In genomic region chr7:4776160-4776623, GRCh38 we compare ENCODE assay signal across 8 cellular contexts. TPM values are rescaled to one million over a fixed set of nuclear protein-coding genes. Genes with fewer than 3 reads are reported as not detected.
DNase-seq lines count a peak whose midpoint lies in the region; ATAC-seq and TF ChIP-seq lines count a peak whose summit lies in the region.

No MANE protein-coding gene starts in this region.

- WGBS in adrenal gland, 4 donors, result 36 to 45% (median 39%) methylated on average over 15 to 16 of the region's 16 CpGs
- 34% methylated on average over 16 of the region's 16 CpGs for WGBS in suprapubic skin

- DNase-seq in T-helper 2 cell treated with Interferon-gamma antibody and Interleukin-4, amounts not matched to agents 5 μg/mL and 100 μg/mL, for 36 hours (ENCODE audit: low spot score), result no peak
- DNase-seq in T-helper 2 cell, result no peak
- DNase-seq in adrenal gland, result no peak
- no peak for DNase-seq in kidney epithelial cell (ENCODE audit: low read depth)
- DNase-seq in suprapubic skin (ENCODE audit: low spot score in 2 of 2), result no peak
- no peak for DNase-seq in COR-L47 (lab: John Stamatoyannopoulos, UW)
- no peak for DNase-seq in stimulated activated CD8-positive, alpha-beta memory T cell treated with anti-CD3 and anti-CD28 coated beads, Interleukin-4, amount 100 ng/mL, for 48 hours

- H3K36me3 ChIP-seq in adrenal gland (replicated peaks in 1 of 2), result peaks cover 0 to 8% of the 10 kb centered on the region in 2 donors
- no peaks in the 10 kb centered on the region for H3K36me3 ChIP-seq in kidney epithelial cell (ENCODE audit: control insufficient read depth, insufficient read depth, low read length)
- H3K36me3 ChIP-seq in suprapubic skin, result peaks cover 16% of the 10 kb centered on the region

- H3K4me1 ChIP-seq in adrenal gland (replicated peaks in 1 of 2), result peaks cover 24 to 36% of the 10 kb centered on the region in 2 donors
- peaks cover 33% of the 10 kb centered on the region for H3K4me1 ChIP-seq in suprapubic skin

- H3K4me1 Mint-ChIP-seq in T-helper 2 cell treated with Interferon-gamma antibody and Interleukin-4, amounts not matched to agents 5 μg/mL and 100 μg/mL, for 36 hours (ENCODE audit: low read depth), result peaks cover 29% of the 10 kb centered on the region

- TF ChIP-seq EP300 in suprapubic skin (IDR thresholded peaks at IDR 0.05), result no peak

- TF ChIP-seq POLR2A in adrenal gland (IDR thresholded peaks at IDR 0.05), result no peak
- TF ChIP-seq POLR2A in suprapubic skin (IDR thresholded peaks at IDR 0.05), result no peak

- H3K27me3 Mint-ChIP-seq in T-helper 2 cell treated with Interferon-gamma antibody and Interleukin-4, amounts not matched to agents 5 μg/mL and 100 μg/mL, for 36 hours (ENCODE audit: low read depth), result no peaks in the 10 kb centered on the region

- H3K4me3 ChIP-seq in adrenal gland, result peak overlapping the region; percentile 45 to 81 (median 76)
- peak overlapping the region; percentile 80 for H3K4me3 ChIP-seq in kidney epithelial cell (ENCODE audit: low read depth, low read length)
- H3K4me3 ChIP-seq in suprapubic skin, result peak overlapping the region; percentile 77

- peak overlapping the region; percentile 95 for H3K4me3 Mint-ChIP-seq in T-helper 2 cell treated with Interferon-gamma antibody and Interleukin-4, amounts not matched to agents 5 μg/mL and 100 μg/mL, for 36 hours

- ATAC-seq in HG03025 (IDR thresholded peaks at IDR 0.05; ENCODE audit: low FRiP score, unreplicated experiment), result no peak

- no peaks in the 10 kb centered on the region for H3K27me3 ChIP-seq in adrenal gland
- no peaks in the 10 kb centered on the region for H3K27me3 ChIP-seq in kidney epithelial cell (ENCODE audit: control insufficient read depth, insufficient read depth, low read length)
- H3K27me3 ChIP-seq in suprapubic skin, result no peaks in the 10 kb centered on the region

- H3K27ac Mint-ChIP-seq in T-helper 2 cell treated with Interferon-gamma antibody and Interleukin-4, amounts not matched to agents 5 μg/mL and 100 μg/mL, for 36 hours, result peak overlapping the region; percentile 98

- H3K27ac ChIP-seq in adrenal gland (peak overlapping the region; percentile 90 to 97 (median 96)), suprapubic skin (peak overlapping the region; percentile 98)

- no peak for TF ChIP-seq CTCF in adrenal gland (IDR thresholded peaks at IDR 0.05)
- no peak for TF ChIP-seq CTCF in kidney epithelial cell (IDR thresholded peaks at IDR 0.05; ENCODE audit: insufficient read depth, low read length, poor library complexity, severe bottlenecking)
- no peak for TF ChIP-seq CTCF in suprapubic skin (IDR thresholded peaks at IDR 0.05)

- intact Hi-C loops in adrenal gland (cut with DNase I), result no loop called here

- H3K9me3 ChIP-seq in adrenal gland (replicated peaks in 1 of 3), result no peaks in the 10 kb centered on the region
- no peaks in the 10 kb centered on the region for H3K9me3 ChIP-seq in suprapubic skin

- H3K9me3 Mint-ChIP-seq in T-helper 2 cell treated with Interferon-gamma antibody and Interleukin-4, amounts not matched to agents 5 μg/mL and 100 μg/mL, for 36 hours, result no peaks in the 10 kb centered on the region

- H3K36me3 Mint-ChIP-seq in T-helper 2 cell treated with Interferon-gamma antibody and Interleukin-4, amounts not matched to agents 5 μg/mL and 100 μg/mL, for 36 hours (ENCODE audit: low read depth), result peaks cover 19% of the 10 kb centered on the region

RNA-seq across cellular contexts. Expression of gene AP5Z1, which starts 0.8 kb away (rescaled TPM):
- total RNA-seq in adrenal gland (10 to 100 TPM; 35.2 to 68.4 (median 49.5) TPM), kidney epithelial cell (71.2 and 85.6 TPM in 2 replicates), suprapubic skin (10 to 100 TPM; 26.2 to 81.2 (median 52.2) TPM)
- 100 to 1,000 TPM in 2 of 3 donors, 1 to 10 TPM in 1; 8.4 to 188 (median 112) TPM for polyA plus RNA-seq in adrenal gland
